12 cellular contexts compared by ENCODE assay signal in genomic region chr6:150336299-150336698, GRCh38. TPM values are rescaled to one million over a fixed set of nuclear protein-coding genes. Genes with fewer than 3 reads are reported as not detected.
DNase-seq lines count a peak whose midpoint lies in the region; ATAC-seq lines count a peak whose summit lies in the region.
"Had no signal": no experiment of that assay in that cellular context is flagged by ENCODE, and none has a peak within 500 bp of the region (broad histone marks: within the 10 kb centered on the region; RNA-seq: fewer than 3 reads in every experiment).

No MANE protein-coding gene starts in this region.

- H3K36me3 ChIP-seq in GM23248 (ENCODE audit: low read depth) = no peaks in the 10 kb centered on the region
- H3K36me3 ChIP-seq: left ventricle myocardium inferior had no signal

- H3K4me1 ChIP-seq in GM23248 (ENCODE audit: insufficient read depth) = peaks cover 10% of the 10 kb centered on the region
- H3K4me1 ChIP-seq: left ventricle myocardium inferior had no signal

- H3K4me2 ChIP-seq in GM23248 (ENCODE audit: unreplicated experiment) = no peak overlapping the region
- H3K4me2 ChIP-seq: GM23338 had no signal

- H3K27ac ChIP-seq in GM23248 = no peak overlapping the region
- H3K27ac ChIP-seq: left ventricle myocardium inferior had no signal

- H3K4me3 ChIP-seq in GM23248 = no peak overlapping the region
- H3K4me3 ChIP-seq: GM23338, left ventricle myocardium inferior had no signal

- no peaks in the 10 kb centered on the region for H3K9me3 ChIP-seq in GM23248 (ENCODE audit: low read depth)
- H3K9me3 ChIP-seq: left ventricle myocardium inferior had no signal

- intact Hi-C loops in left cardiac atrium (cut with DNase I) = no loop called here

- peaks cover 5% of the 10 kb centered on the region; the same call in 1 of the 2 replicates for H3F3A ChIP-seq in GM23248 (ENCODE audit: insufficient read depth)

- H4K20me1 ChIP-seq in GM23248 (ENCODE audit: insufficient read depth) = no peaks in the 10 kb centered on the region

- in situ Hi-C loops in GM23248 (cut with MboI) = no loop called here

- no peaks in the 10 kb centered on the region for H3K9me2 ChIP-seq in GM23248 (ENCODE audit: insufficient read depth)

- 32 to 35% methylated on average over 4 of the region's 4 CpGs for WGBS in GM23248 (ENCODE audit: low coverage in 1 of 2, low lambda C conversion rate in 2 of 2, missing lambda C conversion rate in 2 of 2), 2 experiments

- H3K9ac ChIP-seq in GM23248 = no peak overlapping the region

- no peak overlapping the region for H2AFZ ChIP-seq in GM23248
- H2AFZ ChIP-seq: GM23338 had no signal

- DNase-seq in DMS79 (lab: John Stamatoyannopoulos, UW) = peak; percentile 17
- DNase-seq in GM23248 = peak; percentile 56
- peak; percentile 50 for DNase-seq in RPMI7951 (ENCODE audit: low read depth)
- DNase-seq in iris pigment epithelial cell (ENCODE audit: low read depth) = peak; percentile 22
- no peak for DNase-seq in stimulated activated naive CD4-positive, alpha-beta T cell (lab: John Stamatoyannopoulos, UW)
- no peak for DNase-seq in NCI-H187 treated with DMSO at 0.1 percent for 48 hours (lab: John Stamatoyannopoulos, UW)
- no peak for DNase-seq in left cardiac atrium
- no peak for DNase-seq in GF-D8 (lab: John Stamatoyannopoulos, UW)
- DNase-seq: effector CD8-positive, alpha-beta T cell; left ventricle myocardium inferior; SIG-M5 had no signal

- H3K79me2 ChIP-seq in GM23248 (ENCODE audit: insufficient read depth) = no peaks in the 10 kb centered on the region

- no peak for ATAC-seq in left cardiac atrium
- ATAC-seq: GM23338 had no signal

- H3K27me3 ChIP-seq in GM23248 (replicated peaks; ENCODE audit: insufficient read depth) = no peaks in the 10 kb centered on the region

RNA-seq across cellular contexts. Expression of gene IYD, which starts 32.5 kb away (rescaled TPM):
- not detected in 2 replicates for total RNA-seq in GM23248 (2014; rRNA removed; shearing (Covaris generic))
- polyA plus RNA-seq in GM23248 (2016; fragmentation: Nextera tagmentation; extraction: Ambion mirVana) = not detected in 2 replicates
- not detected in 2 replicates for total RNA-seq in RPMI7951 (2014; rRNA removed; shearing (Covaris generic))
- total RNA-seq in left cardiac atrium = not detected
- total RNA-seq: GM23338, left ventricle myocardium inferior had no signal
- polyA plus RNA-seq: GM23338 had no signal

Comparison
In these comparisons a context has a peak if more than half of its experiments do, and no peak if none do; other contexts are left out.
1. DNase-seq: peak in DMS79 (single experiment), GM23248 (single experiment), RPMI7951 (single experiment) and iris pigment epithelial cell (single experiment); none in stimulated activated naive CD4-positive, alpha-beta T cell (0 of 6), NCI-H187 treated with DMSO at 0.1 percent for 48 hours (single experiment), left cardiac atrium (single experiment) and GF-D8 (single experiment).